Comparison of ENCODE assay signal across 1 cellular context in genomic region chr5:173753307-173754168, GRCh38.
TF ChIP-seq lines count a peak whose summit lies in the region.

No MANE protein-coding gene starts in this region.

TF ChIP-seq in IMR-90, 13 proteins besides CTCF, POLR2A, EP300 and RAD21 (continued from another document):
- TF ChIP-seq CEBPB (IDR thresholded peaks at IDR 0.05; ENCODE audit: low read depth, low read length), result peak; percentile 48
TF ChIP-seq in IMR-90: peak in this region for 1.
